8 cellular contexts compared by ENCODE assay signal in genomic region chr1:84689514-84690396, GRCh38. TPM values are rescaled to one million over a fixed set of nuclear protein-coding genes. Genes with fewer than 3 reads are reported as not detected.
DNase-seq lines count a peak whose midpoint lies in the region; ATAC-seq, FAIRE-seq and TF ChIP-seq lines count a peak whose summit lies in the region.

No MANE protein-coding gene starts in this region.

- H3K56ac ChIP-seq in IMR-90 (ENCODE audit: extremely low read depth, insufficient read depth, low read length) = no peak overlapping the region

- H4K91ac ChIP-seq in IMR-90 (ENCODE audit: insufficient read depth, low read depth, low read length) = no peak overlapping the region

- no peak for TF ChIP-seq POLR2A in IMR-90 (IDR thresholded peaks at IDR 0.05; ENCODE audit: low read depth, low read length)

- BruUV-seq in IMR-90 (replicated peaks; lab: Mats Ljungman, UMichigan) = no TSS peak

- H2BK20ac ChIP-seq in IMR-90 (ENCODE audit: low read depth, low read length) = no peak overlapping the region

- H2BK120ac ChIP-seq in IMR-90 (ENCODE audit: low read depth, low read length) = no peak overlapping the region

- peak overlapping the region; percentile 65 for H3K9ac ChIP-seq in IMR-90 (ENCODE audit: low read depth, low read length)

- no peak for FAIRE-seq in D721Med (lab: Jason Lieb, UNC)

- ATAC-seq in GM19324 (IDR thresholded peaks at IDR 0.05; ENCODE audit: low FRiP score, unreplicated experiment) = peak; percentile 72
- peak; percentile 37 for ATAC-seq in IMR-90 (ENCODE audit: low read depth)
- ATAC-seq in SK-N-SH treated with all-trans-retinoic acid at 6 μM for 48 hours = peak; percentile 68
- ATAC-seq in HG03442 (IDR thresholded peaks at IDR 0.05; ENCODE audit: unreplicated experiment) = no peak

- peak overlapping the region; percentile 8; the same call in 1 of the 2 replicates for H3K18ac ChIP-seq in IMR-90 (ENCODE audit: low read depth, low read length)

- TF ChIP-seq RAD21 in IMR-90 (IDR thresholded peaks at IDR 0.05; ENCODE audit: low read length) = peak; percentile 16; the same call in 1 of the 2 replicates

- WGBS in IMR-90 (ENCODE audit: extremely low coverage in 2 of 2, insufficient read length in 1 of 2), 2 experiments = 4% methylated on average over 8 of the region's 67 CpGs; no CpG with 5 or more reads in 1 of the 2 experiments
- WGBS in mesodermal cell (ENCODE audit: insufficient coverage in 2 of 2), 2 experiments = 2% methylated on average over 32 to 35 of the region's 67 CpGs

- no peak for DNase-seq in D721Med (ENCODE audit: insufficient read length, low spot score)
- DNase-seq in IMR-90 = peak; percentile 36
- DNase-seq in ecto neural progenitor cell (ENCODE audit: low spot score) = peak; percentile 85
- peak; percentile 78 for DNase-seq in superior temporal gyrus (ENCODE audit: extremely low spot score)

- peak overlapping the region; percentile 19; the same call in 1 of the 2 replicates for H3K23ac ChIP-seq in IMR-90 (ENCODE audit: low read depth, low read length)

- no peak overlapping the region; the same call in 1 of the 2 replicates for H3K14ac ChIP-seq in IMR-90 (replicated peaks; ENCODE audit: low read depth, low read length)

- peak overlapping the region; percentile 32; the same call in 1 of the 2 replicates for H3K4ac ChIP-seq in IMR-90 (ENCODE audit: low read depth, low read length)

- peak overlapping the region; percentile 66 for H2BK5ac ChIP-seq in IMR-90 (ENCODE audit: low read depth, low read length, poor library complexity, severe bottlenecking)

- no peak overlapping the region for H2AK5ac ChIP-seq in IMR-90 (ENCODE audit: low read depth, low read length)

- no peaks in the 10 kb centered on the region; the same call in 1 of the 2 replicates for H4K20me1 ChIP-seq in IMR-90 (ENCODE audit: insufficient read depth, low read length)

- H3K79me1 ChIP-seq in IMR-90 (ENCODE audit: low read depth in 1 of 2, low read length in 2 of 2) = peaks cover 22% of the 10 kb centered on the region in 2 experiments

- dilution Hi-C loops in IMR-90 (cut with HindIII; ENCODE audit: low sequenced_read_pairs, unreplicated experiment) = no loop called here

- H3K9me3 ChIP-seq in IMR-90 (ENCODE audit: control insufficient read depth, insufficient read depth, low read length) (no peaks in the 10 kb centered on the region), mesodermal cell (ENCODE audit: control insufficient read depth, low read length) (no peaks in the 10 kb centered on the region)

- intact Hi-C loops in IMR-90 (cut with micrococcal nuclease) = loop anchor here (2.0 to 5.0 kb wide), 4 partner anchors 38 to 247 kb away; no protein-coding TSS in a partner anchor

- POLR2A ChIA-PET in IMR-90 (lab: Charles Lee; ENCODE audit: unreplicated experiment) = no interaction called here

- peak overlapping the region; percentile 96 for H3K4me3 ChIP-seq in IMR-90 (ENCODE audit: insufficient read depth, low read depth, low read length)
- peak overlapping the region; percentile 69 for H3K4me3 ChIP-seq in mesodermal cell (ENCODE audit: extremely low read depth, insufficient read depth, low read length, poor library complexity, severe bottlenecking)

- H3K27me3 ChIP-seq in IMR-90 (ENCODE audit: control insufficient read depth, insufficient read depth, low read length) = no peaks in the 10 kb centered on the region

- H2AK9ac ChIP-seq in IMR-90 (replicated peaks; ENCODE audit: low read depth, low read length, poor library complexity) = peak overlapping the region; percentile 33

- CTCF ChIA-PET in IMR-90 (lab: Yijun Ruan, JAX) = interaction anchor here (0.6 kb wide), 1 partner anchor 415 kb away, joined by 3 read pairs; no protein-coding TSS in a partner anchor

- H4K5ac ChIP-seq in IMR-90 (ENCODE audit: low read depth, low read length) = no peak overlapping the region

- TF ChIP-seq CTCF in D721Med (IDR thresholded peaks at IDR 0.05; ENCODE audit: insufficient read depth, missing control alignments) (peak; percentile 27), IMR-90 (conservative IDR thresholded peaks at IDR 0.05; ENCODE audit: low read depth, low read length) (peak; percentile 32)

- H2BK15ac ChIP-seq in IMR-90 (ENCODE audit: low read depth, low read length) = no peak overlapping the region; the same call in 2 of the 3 replicates

- in situ Hi-C loops in IMR-90 (cut with MboI; ENCODE audit: low sequenced_read_pairs) = no loop called here

- peak overlapping the region; percentile 89 for H3K4me2 ChIP-seq in IMR-90 (ENCODE audit: low read depth, low read length)

- peak overlapping the region; percentile 80 for H3K27ac ChIP-seq in IMR-90 (ENCODE audit: insufficient read depth, low read length)
- H3K27ac ChIP-seq in mesodermal cell (ENCODE audit: low read depth, low read length, severe bottlenecking) = peak overlapping the region; percentile 26

- H3K36me3 ChIP-seq in IMR-90 (ENCODE audit: control insufficient read depth, insufficient read depth, low read length) (no peaks in the 10 kb centered on the region), mesodermal cell (ENCODE audit: control insufficient read depth, insufficient read depth, low read length) (no peaks in the 10 kb centered on the region)

- peaks cover 4% of the 10 kb centered on the region for H3K4me1 ChIP-seq in IMR-90 (ENCODE audit: control insufficient read depth, insufficient read depth, low read length)
- H3K4me1 ChIP-seq in mesodermal cell (ENCODE audit: control insufficient read depth, insufficient read depth, low read length, poor library complexity, severe bottlenecking) = peaks cover 3% of the 10 kb centered on the region

- peaks cover 6% of the 10 kb centered on the region; the same call in 1 of the 2 replicates for H3K9me1 ChIP-seq in IMR-90 (ENCODE audit: insufficient read depth, low read length)

- H4K8ac ChIP-seq in IMR-90 (ENCODE audit: low read depth in 2 of 2, low read length in 2 of 2) = peak overlapping the region in 1 of 2 experiments; percentile 23; a peak in 1 of 4 replicates

- peak overlapping the region; percentile 91 for H2AFZ ChIP-seq in IMR-90 (replicated peaks; ENCODE audit: low read length, poor library complexity)

TF ChIP-seq in IMR-90, 13 proteins besides CTCF, POLR2A, EP300 and RAD21:
- 0 out of 2 replicates have a peak, but pooled peaks have one; percentile 3 for TF ChIP-seq MXI1 (IDR thresholded peaks at IDR 0.05; ENCODE audit: borderline replicate concordance, low read depth, low read length)
- TF ChIP-seq BHLHE40 (IDR thresholded peaks at IDR 0.05; ENCODE audit: low read depth, low read length) = no peak
- no peak for TF ChIP-seq SMC3 (IDR thresholded peaks at IDR 0.05; ENCODE audit: low read depth, low read length)
- no peak for TF ChIP-seq MAZ (IDR thresholded peaks at IDR 0.05; ENCODE audit: borderline replicate concordance, low read depth, low read length)
- no peak for TF ChIP-seq RCOR1 (IDR thresholded peaks at IDR 0.05; ENCODE audit: insufficient replicate concordance, low read length)
- no peak for TF ChIP-seq MAFK (IDR thresholded peaks at IDR 0.05; ENCODE audit: low read depth, low read length)
- TF ChIP-seq RFX5 (IDR thresholded peaks at IDR 0.05; ENCODE audit: low read depth, low read length) = no peak
- no peak for TF ChIP-seq CEBPB (IDR thresholded peaks at IDR 0.05; ENCODE audit: low read depth, low read length)
TF ChIP-seq in IMR-90: peak in this region for 1.

TF ChIP-seq in SK-N-SH treated with all-trans-retinoic acid at 6 μM for 48 hours, 23 proteins besides CTCF, POLR2A, EP300 and RAD21:
- TF ChIP-seq ESRRG (CRISPR knock-in tag; IDR thresholded peaks at IDR 0.05) = no peak
- no peak for TF ChIP-seq ZNF70 (CRISPR knock-in tag; IDR thresholded peaks at IDR 0.05)

RNA-seq across cellular contexts. Expression of gene SSX2IP, which starts 0.5 kb away (rescaled TPM):
- total RNA-seq in IMR-90 (2012; rRNA removed) = 13.4 and 22.8 TPM in 2 replicates
- 4.6 and 7.7 TPM in 2 replicates for polyA plus RNA-seq in IMR-90 (2012; rRNA removed)
- polyA plus RNA-seq in IMR-90 (2012; cell fraction: cytosol; rRNA removed) = 0.77 and 1.4 TPM in 2 replicates
- polyA plus RNA-seq in IMR-90 (2012; cell fraction: nucleus; rRNA removed; ENCODE audit: low replicate concordance) = 0.90 and 7.3 TPM in 2 replicates
- 11.5 TPM for polyA plus RNA-seq in mesodermal cell (2013, experiment 1 of 2)
- 16.1 TPM for polyA plus RNA-seq in mesodermal cell (2013, experiment 2 of 2)
